In genomic region chr10:2245580-2245979, GRCh38 we compare ENCODE assay signal across 3 cellular contexts.
A peak's percentile ranks its signal among the peaks of the same experiment; 100 is the strongest.
TF ChIP-seq lines count a peak whose summit lies in the region.

No MANE protein-coding gene starts in this region.

TF ChIP-seq in HepG2, 621 proteins besides CTCF, POLR2A, EP300 and RAD21:
- TF ChIP-seq MNT (IDR thresholded peaks at IDR 0.05) (peak; percentile 98), TAF15 (IDR thresholded peaks at IDR 0.05; ENCODE audit: low read depth, low read length, poor library complexity, severe bottlenecking) (no peak)
TF ChIP-seq in HepG2: peak in this region for 1.

TF ChIP-seq in IMR-90, 13 proteins besides CTCF, POLR2A, EP300 and RAD21:
- TF ChIP-seq FOS (IDR thresholded peaks at IDR 0.05; ENCODE audit: low read depth, low read length) (no peak), RFX5 (IDR thresholded peaks at IDR 0.05; ENCODE audit: low read depth, low read length) (no peak), RCOR1 (IDR thresholded peaks at IDR 0.05; ENCODE audit: insufficient replicate concordance, low read length) (no peak), CHD1 (IDR thresholded peaks at IDR 0.05; ENCODE audit: low read depth, low read length) (no peak), MAFK (IDR thresholded peaks at IDR 0.05; ENCODE audit: low read depth, low read length) (no peak), ELK1 (IDR thresholded peaks at IDR 0.05; ENCODE audit: borderline replicate concordance, low read depth, low read length) (no peak), NFE2L2 (IDR thresholded peaks at IDR 0.05; ENCODE audit: low read depth, low read length) (no peak), CEBPB (IDR thresholded peaks at IDR 0.05; ENCODE audit: low read depth, low read length) (no peak), MXI1 (IDR thresholded peaks at IDR 0.05; ENCODE audit: borderline replicate concordance, low read depth, low read length) (no peak), MAZ (IDR thresholded peaks at IDR 0.05; ENCODE audit: borderline replicate concordance, low read depth, low read length) (no peak), SMC3 (IDR thresholded peaks at IDR 0.05; ENCODE audit: low read depth, low read length) (no peak), BHLHE40 (IDR thresholded peaks at IDR 0.05; ENCODE audit: low read depth, low read length) (no peak)
- TF ChIP-seq, protein P1, sequence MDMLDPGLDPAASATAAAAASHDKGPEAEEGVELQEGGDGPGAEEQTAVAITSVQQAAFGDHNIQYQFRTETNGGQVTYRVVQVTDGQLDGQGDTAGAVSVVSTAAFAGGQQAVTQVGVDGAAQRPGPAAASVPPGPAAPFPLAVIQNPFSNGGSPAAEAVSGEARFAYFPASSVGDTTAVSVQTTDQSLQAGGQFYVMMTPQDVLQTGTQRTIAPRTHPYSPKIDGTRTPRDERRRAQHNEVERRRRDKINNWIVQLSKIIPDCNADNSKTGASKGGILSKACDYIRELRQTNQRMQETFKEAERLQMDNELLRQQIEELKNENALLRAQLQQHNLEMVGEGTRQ (IDR thresholded peaks at IDR 0.05; ENCODE audit: low read depth, low read length): no peak

TF ChIP-seq in endothelial cell of umbilical vein, 7 proteins besides CTCF, POLR2A, EP300 and RAD21:
- TF ChIP-seq GATA2 (IDR thresholded peaks at IDR 0.05; ENCODE audit: insufficient read depth, insufficient read length, low read depth, low read length): no peak
- TF ChIP-seq, protein P2, sequence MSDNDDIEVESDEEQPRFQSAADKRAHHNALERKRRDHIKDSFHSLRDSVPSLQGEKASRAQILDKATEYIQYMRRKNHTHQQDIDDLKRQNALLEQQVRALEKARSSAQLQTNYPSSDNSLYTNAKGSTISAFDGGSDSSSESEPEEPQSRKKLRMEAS (IDR thresholded peaks at IDR 0.05; ENCODE audit: insufficient read depth, insufficient read length): peak; percentile 46
